Comparison of ENCODE assay signal across 1 cellular context in genomic region chr17:28571255-28572122, GRCh38.
TF ChIP-seq lines count a peak whose summit lies in the region.

TSS of gene PIGS (minus strand) at chr17:28571524. CDS start at chr17:28571496, 28 bp downstream.

TF ChIP-seq in HepG2, 621 proteins besides CTCF, POLR2A, EP300 and RAD21 (continued from another document and continues in another):
- TF ChIP-seq TIGD3 (CRISPR knock-in tag; IDR thresholded peaks at IDR 0.05; ENCODE audit: borderline replicate concordance) (no peak), ZNF337 (CRISPR knock-in tag; IDR thresholded peaks at IDR 0.05; ENCODE audit: borderline replicate concordance, low read depth) (no peak), ZNF577 (CRISPR knock-in tag; IDR thresholded peaks at IDR 0.05; ENCODE audit: borderline replicate concordance, low read depth) (no peak), RORA (CRISPR knock-in tag; IDR thresholded peaks at IDR 0.05) (no peak), ZBTB26 (CRISPR knock-in tag; IDR thresholded peaks at IDR 0.05; ENCODE audit: borderline replicate concordance) (no peak), GATAD2A (CRISPR knock-in tag; IDR thresholded peaks at IDR 0.05) (no peak), IRF9 (CRISPR knock-in tag; IDR thresholded peaks at IDR 0.05; ENCODE audit: borderline replicate concordance) (no peak), ZBTB8A (CRISPR knock-in tag; IDR thresholded peaks at IDR 0.05; ENCODE audit: borderline replicate concordance, low read depth) (no peak), RCOR2 (CRISPR knock-in tag; IDR thresholded peaks at IDR 0.05) (no peak), GATA4 (IDR thresholded peaks at IDR 0.05; ENCODE audit: borderline replicate concordance, low read depth) (no peak), HMGXB4 (CRISPR knock-in tag; IDR thresholded peaks at IDR 0.05; ENCODE audit: borderline replicate concordance in 1 of 2, low read depth in 1 of 2) (peak; percentile 31 to 75; a peak in 2 of 4 replicates), ZNF44 (CRISPR knock-in tag; IDR thresholded peaks at IDR 0.05) (no peak), DNMT3B (CRISPR knock-in tag; conservative IDR thresholded peaks at IDR 0.05) (no peak), TGIF2 (CRISPR knock-in tag; IDR thresholded peaks at IDR 0.05) (no peak), EZH2 (conservative IDR thresholded peaks at IDR 0.05; ENCODE audit: low read depth, low read length) (no peak), GMEB2 (CRISPR knock-in tag; IDR thresholded peaks at IDR 0.05; ENCODE audit: low read depth) (no peak), ZNF142 (CRISPR knock-in tag; IDR thresholded peaks at IDR 0.05) (0 out of 2 replicates have a peak, but pooled peaks have one; percentile 61), MBNL3 (CRISPR knock-in tag; conservative IDR thresholded peaks at IDR 0.05) (no peak), ZNF557 (CRISPR knock-in tag; IDR thresholded peaks at IDR 0.05) (no peak), PRPF4 (IDR thresholded peaks at IDR 0.05; ENCODE audit: low read depth, low read length, poor library complexity, severe bottlenecking) (no peak), HNF1B (CRISPR knock-in tag; IDR thresholded peaks at IDR 0.05) (no peak), ZNF709 (CRISPR knock-in tag; IDR thresholded peaks at IDR 0.05) (no peak; the same call in 1 of the 2 replicates), SNAPC2 (CRISPR knock-in tag; IDR thresholded peaks at IDR 0.05) (no peak), FUBP1 (CRISPR knock-in tag; IDR thresholded peaks at IDR 0.05; ENCODE audit: borderline replicate concordance) (no peak), ZFP91 (CRISPR knock-in tag; IDR thresholded peaks at IDR 0.05; ENCODE audit: borderline replicate concordance) (peak; percentile 79; the same call in 1 of the 2 replicates), CEBPG (CRISPR knock-in tag; IDR thresholded peaks at IDR 0.05) (no peak), GLMP (CRISPR knock-in tag; IDR thresholded peaks at IDR 0.05; ENCODE audit: borderline replicate concordance) (no peak), ZNF260 (CRISPR knock-in tag; IDR thresholded peaks at IDR 0.05; ENCODE audit: borderline replicate concordance, low read depth) (no peak), ZNF607 (CRISPR knock-in tag; IDR thresholded peaks at IDR 0.05; ENCODE audit: borderline replicate concordance) (no peak; the same call in 1 of the 2 replicates), KLF9 (CRISPR knock-in tag; IDR thresholded peaks at IDR 0.05; ENCODE audit: low read depth) (no peak), LBX2 (CRISPR knock-in tag; IDR thresholded peaks at IDR 0.05; ENCODE audit: borderline replicate concordance) (no peak), XRCC5 (optimal IDR thresholded peaks at IDR 0.05; ENCODE audit: low read length) (peak; percentile 38), GPBP1L1 (CRISPR knock-in tag; IDR thresholded peaks at IDR 0.05) (no peak), ZMAT5 (CRISPR knock-in tag; IDR thresholded peaks at IDR 0.05; ENCODE audit: borderline replicate concordance, low read depth) (no peak)
